In genomic region chr10:104291439-104291951, GRCh38 we compare ENCODE assay signal across 8 cellular contexts. TPM values are rescaled to one million over a fixed set of nuclear protein-coding genes. Genes with fewer than 3 reads are reported as not detected.
DNase-seq lines count a peak whose midpoint lies in the region; ATAC-seq and TF ChIP-seq lines count a peak whose summit lies in the region.

No MANE protein-coding gene starts in this region.

- H3K36me3 ChIP-seq in H7 (replicated peaks; ENCODE audit: control insufficient read depth, insufficient read depth, low read length) (peaks cover 2% of the 10 kb centered on the region; the same call in 1 of the 2 replicates), SJCRH30 (no peaks in the 10 kb centered on the region; the same call in 1 of the 2 replicates), parathyroid adenoma (ENCODE audit: control insufficient read depth, insufficient read depth, low read length) (no peaks in the 10 kb centered on the region), upper lobe of left lung (no peaks in the 10 kb centered on the region)

- no peaks in the 10 kb centered on the region for H3K9me3 ChIP-seq in SJCRH30 (replicated peaks)
- H3K9me3 ChIP-seq in parathyroid adenoma (ENCODE audit: control insufficient read depth, low read length) = no peaks in the 10 kb centered on the region
- no peaks in the 10 kb centered on the region for H3K9me3 ChIP-seq in upper lobe of left lung

- no peaks in the 10 kb centered on the region for H3K79me2 ChIP-seq in parathyroid adenoma

- 1% methylated on average over 15 to 26 of the region's 26 CpGs for WGBS in upper lobe of left lung, 2 donors

- no peak for TF ChIP-seq POLR2A in upper lobe of left lung (IDR thresholded peaks at IDR 0.05)

- H3K27ac ChIP-seq in SJCRH30 = no peak overlapping the region
- no peak overlapping the region for H3K27ac ChIP-seq in parathyroid adenoma
- H3K27ac ChIP-seq in upper lobe of left lung = no peak overlapping the region

- peak; percentile 94 for DNase-seq in GM03348 (ENCODE audit: low spot score)
- DNase-seq in H7 = peak; percentile 93
- peak; percentile 35 for DNase-seq in LNCaP clone FGC (ENCODE audit: low read depth)
- DNase-seq in SJCRH30 = peak; percentile 84 to 91
- DNase-seq in activated gamma-delta T cell (lab: John Stamatoyannopoulos, UW) = peak; percentile 74
- DNase-seq in globus pallidus (ENCODE audit: low spot score) = peak; percentile 86
- peak; percentile 96 to 98 for DNase-seq in upper lobe of left lung

- peak; percentile 97 to 100 for ATAC-seq in upper lobe of left lung (ENCODE audit: low FRiP score in 2 of 2)

- peak; percentile 99 for TF ChIP-seq CTCF in LNCaP clone FGC (IDR thresholded peaks at IDR 0.05; ENCODE audit: control insufficient read depth, extremely low read depth, insufficient read depth)
- TF ChIP-seq CTCF in parathyroid adenoma (IDR thresholded peaks at IDR 0.05) = peak; percentile 100
- TF ChIP-seq CTCF in upper lobe of left lung (IDR thresholded peaks at IDR 0.05) = peak; percentile 99 to 100 (median 99)

- no peak overlapping the region for H3K4me2 ChIP-seq in parathyroid adenoma (ENCODE audit: low read length)

- H3K9ac ChIP-seq in parathyroid adenoma = no peak overlapping the region

- no peak overlapping the region for H3K4me3 ChIP-seq in H7 (ENCODE audit: insufficient read depth, low read depth, low read length)
- no peak overlapping the region for H3K4me3 ChIP-seq in LNCaP clone FGC (ENCODE audit: low read depth, low read length)
- no peak overlapping the region for H3K4me3 ChIP-seq in SJCRH30
- no peak overlapping the region for H3K4me3 ChIP-seq in parathyroid adenoma (ENCODE audit: low read depth, low read length)
- no peak overlapping the region for H3K4me3 ChIP-seq in upper lobe of left lung

- no peaks in the 10 kb centered on the region; the same call in 1 of the 2 replicates for H3K27me3 ChIP-seq in H7 (ENCODE audit: control insufficient read depth, insufficient read depth, low read length)
- H3K27me3 ChIP-seq in SJCRH30 = no peaks in the 10 kb centered on the region; the same call in 1 of the 2 replicates
- no peaks in the 10 kb centered on the region for H3K27me3 ChIP-seq in parathyroid adenoma (ENCODE audit: control insufficient read depth, insufficient read depth, low read length)
- no peaks in the 10 kb centered on the region for H3K27me3 ChIP-seq in upper lobe of left lung

- H2AFZ ChIP-seq in parathyroid adenoma = peak overlapping the region; percentile 47

- H3K4me1 ChIP-seq in SJCRH30 (no peaks in the 10 kb centered on the region), parathyroid adenoma (no peaks in the 10 kb centered on the region), upper lobe of left lung (peaks cover 0 to 12% (median 2%) of the 10 kb centered on the region in 4 donors)

- no peak for TF ChIP-seq EP300 in upper lobe of left lung (IDR thresholded peaks at IDR 0.05)

RNA-seq across cellular contexts. Expression of gene GSTO2, which starts 22.5 kb away (rescaled TPM):
- total RNA-seq in H7 (2014; rRNA removed; shearing (Covaris generic)) = 15.2 and 20.6 TPM in 2 replicates
- total RNA-seq in SJCRH30 (2014; rRNA removed; shearing (Covaris generic)) = 0.08 TPM in 1 of 2 replicates, not detected in the other
- 10 to 100 TPM in 1 of 6 donors, 1 to 10 TPM in 5; 2.8 to 11.2 (median 7.8) TPM for total RNA-seq in upper lobe of left lung

RNA-seq across cellular contexts. Expression of gene GSTO1, which starts 36.8 kb away (rescaled TPM):
- total RNA-seq in H7 (2014; rRNA removed; shearing (Covaris generic)) = 130 and 155 TPM in 2 replicates
- total RNA-seq in SJCRH30 (2014; rRNA removed; shearing (Covaris generic)) = 51.7 and 52.2 TPM in 2 replicates
- 100 to 1,000 TPM in 3 of 6 donors, 10 to 100 TPM in 3; 30.4 to 147 (median 102) TPM for total RNA-seq in upper lobe of left lung

RNA-seq across cellular contexts. Expression of gene ITPRIP, which starts 46.8 kb away (rescaled TPM):
- total RNA-seq in H7 (2014; rRNA removed; shearing (Covaris generic)) = 6.7 and 6.9 TPM in 2 replicates
- 4.9 and 5.3 TPM in 2 replicates for total RNA-seq in SJCRH30 (2014; rRNA removed; shearing (Covaris generic))
- 10 to 100 TPM; 28.3 to 86.2 (median 34.4) TPM for total RNA-seq in upper lobe of left lung

RNA-seq across cellular contexts. Expression of gene CFAP43, which starts 59.3 kb away (rescaled TPM):
- 0.21 and 0.30 TPM in 2 replicates for total RNA-seq in H7 (2014; rRNA removed; shearing (Covaris generic))
- not detected in 2 replicates for total RNA-seq in SJCRH30 (2014; rRNA removed; shearing (Covaris generic))
- 100 to 1,000 TPM in 1 of 6 donors, 10 to 100 TPM in 2, 1 to 10 TPM in 2, under 1 TPM in 1; 0.69 to 121 (median 10.0) TPM for total RNA-seq in upper lobe of left lung

Comparison
In these comparisons a context has a peak if more than half of its experiments do, and no peak if none do; other contexts are left out.
1. DNase-seq: peak in every context shown above with its lines; median percentile 97 in upper lobe of left lung; 94 in GM03348; 93 in H7; 88 in SJCRH30; 86 in globus pallidus; 74 in activated gamma-delta T cell; 35 in LNCaP clone FGC.